24 cellular contexts compared by ENCODE assay signal in the genomic region with DNA sequence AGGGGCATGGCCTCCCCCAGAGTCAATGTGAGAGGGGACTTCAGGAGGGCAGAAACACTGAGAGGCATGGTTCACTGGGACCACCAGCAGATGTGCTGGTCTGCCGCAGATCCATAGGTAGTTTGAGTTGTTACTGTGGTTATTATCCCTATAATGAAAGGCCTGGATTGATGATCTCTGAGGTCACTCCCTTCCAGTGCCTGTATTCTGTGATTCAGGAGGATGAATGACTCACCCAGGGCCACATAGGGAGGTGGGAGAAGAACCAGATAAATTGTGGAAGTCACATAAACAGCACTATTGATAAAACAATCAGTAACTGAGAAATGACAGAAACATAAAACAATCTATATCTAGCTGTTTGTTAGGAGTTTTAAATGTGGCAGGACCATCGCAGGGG. TPM values are rescaled to one million over a fixed set of nuclear protein-coding genes. Genes with fewer than 3 reads are reported as not detected.
A peak's percentile ranks its signal among the peaks of the same experiment; 100 is the strongest.
DNase-seq lines count a peak whose midpoint lies in the region; ATAC-seq, FAIRE-seq and TF ChIP-seq lines count a peak whose summit lies in the region.
"Had no signal": no experiment of that assay in that cellular context is flagged by ENCODE, and none has a peak within 500 bp of the region (broad histone marks: within the 10 kb centered on the region; RNA-seq: fewer than 3 reads in every experiment).

No MANE protein-coding gene starts in this region.

- no peak overlapping the region for H2BK12ac ChIP-seq in mesenchymal stem cell (ENCODE audit: low read length in 2 of 2)

- DNase-seq in Daoy (ENCODE audit: low read depth) (peak; percentile 68), LHCN-M2 (ENCODE audit: low read depth) (peak; percentile 12), bronchial epithelial cell (ENCODE audit: low read depth) (peak; percentile 32), mesenchymal stem cell (peak; percentile 16), psoas muscle (no peak), NK-92 (lab: John Stamatoyannopoulos, UW; ENCODE audit: unreplicated experiment) (no peak), sigmoid colon (no peak)
- DNase-seq: activated CD4-positive, CD25-positive, alpha-beta regulatory T cell; AML-193; amniotic stem cell; cerebellar nuclear complex; GDM1; H7; Kasumi-1; lower lobe of right lung; NCI-H146; NCI-H446; ovary; SHP77; stimulated activated CD4-positive, alpha-beta T cell treated with anti-CD3 and anti-CD28 coated beads, Interleukin-4, amount 100 ng/mL, for 1 hour; T-helper 17 cell had no signal

- peaks cover 2% of the 10 kb centered on the region for H3K4me1 ChIP-seq in mesenchymal stem cell (ENCODE audit: control insufficient read depth, insufficient read depth, low read depth, low read length)
- H3K4me1 ChIP-seq in psoas muscle: no peaks in the 10 kb centered on the region
- no peaks in the 10 kb centered on the region for H3K4me1 ChIP-seq in sigmoid colon
- H3K4me1 ChIP-seq: lower lobe of right lung, suprapubic skin had no signal

- H3K4me3 ChIP-seq in bronchial epithelial cell (ENCODE audit: low read depth, low read length) (no peak overlapping the region), mesenchymal stem cell (ENCODE audit: insufficient read depth in 1 of 2, low read depth in 1 of 2, low read length in 2 of 2) (no peak overlapping the region), psoas muscle (no peak overlapping the region), sigmoid colon (no peak overlapping the region)
- H3K4me3 ChIP-seq: lower lobe of right lung, ovary, suprapubic skin had no signal

- no peak overlapping the region for H3K14ac ChIP-seq in mesenchymal stem cell (ENCODE audit: low read length in 2 of 2)

- intact Hi-C loops in psoas muscle (cut with DNase I): no loop called here
- intact Hi-C loops in sigmoid colon (cut with DNase I): no loop called here

- no peak for ATAC-seq in psoas muscle
- ATAC-seq in GM18873 (IDR thresholded peaks at IDR 0.05; ENCODE audit: low FRiP score, unreplicated experiment): no peak
- ATAC-seq: lower lobe of right lung, T-helper 17 cell had no signal

- H3K36me3 ChIP-seq in bronchial epithelial cell (ENCODE audit: control insufficient read depth, insufficient read depth, low read length) (no peaks in the 10 kb centered on the region), mesenchymal stem cell (ENCODE audit: control insufficient read depth in 1 of 2, insufficient read depth in 2 of 2, low read depth in 1 of 2, low read length in 2 of 2) (no peaks in the 10 kb centered on the region), psoas muscle (ENCODE audit: insufficient read depth in 1 of 2, low read depth in 1 of 2) (no peaks in the 10 kb centered on the region), sigmoid colon (no peaks in the 10 kb centered on the region)
- H3K36me3 ChIP-seq: lower lobe of right lung, ovary, suprapubic skin had no signal

- H3K27me3 ChIP-seq in bronchial epithelial cell (ENCODE audit: control insufficient read depth, insufficient read depth, low read length) (no peaks in the 10 kb centered on the region), mesenchymal stem cell (ENCODE audit: control insufficient read depth in 1 of 2, insufficient read depth in 1 of 2, low read length in 2 of 2) (peaks cover 3 to 5% of the 10 kb centered on the region in 2 experiments), psoas muscle (ENCODE audit: insufficient read depth in 3 of 3, low read length in 2 of 3) (peaks cover 0 to 9% (median 0%) of the 10 kb centered on the region in 3 donors), sigmoid colon (peaks cover 0 to 5% (median 5%) of the 10 kb centered on the region in 3 donors)
- H3K27me3 ChIP-seq: ovary had no signal

- H3K27ac ChIP-seq in mesenchymal stem cell (ENCODE audit: low read length, poor library complexity, severe bottlenecking) (no peak overlapping the region), psoas muscle (no peak overlapping the region), sigmoid colon (no peak overlapping the region)
- H3K27ac ChIP-seq: lower lobe of right lung, ovary, suprapubic skin had no signal

- WGBS in mesenchymal stem cell: 65% methylated on average over 2 of the region's 2 CpGs
- WGBS in psoas muscle, 3 donors: 92 to 98% (median 94%) methylated on average over 2 of the region's 2 CpGs
- WGBS in sigmoid colon, 2 donors: 80 to 81% methylated on average over 2 of the region's 2 CpGs

- H3K9ac ChIP-seq in mesenchymal stem cell (ENCODE audit: low read length): no peak overlapping the region

- H3K9me3 ChIP-seq in mesenchymal stem cell (ENCODE audit: control insufficient read depth, low read length): no peaks in the 10 kb centered on the region
- no peaks in the 10 kb centered on the region for H3K9me3 ChIP-seq in psoas muscle
- no peaks in the 10 kb centered on the region for H3K9me3 ChIP-seq in sigmoid colon
- H3K9me3 ChIP-seq: lower lobe of right lung, ovary, suprapubic skin had no signal

- H2BK5ac ChIP-seq in mesenchymal stem cell (ENCODE audit: low read depth, low read length, poor library complexity, severe bottlenecking): no peak overlapping the region

- H3K18ac ChIP-seq in mesenchymal stem cell (ENCODE audit: low read depth in 1 of 2, low read length in 2 of 2): no peak overlapping the region

- TF ChIP-seq CTCF in bronchial epithelial cell (IDR thresholded peaks at IDR 0.05; ENCODE audit: insufficient read depth, low read length, severe bottlenecking) (no peak), psoas muscle (IDR thresholded peaks at IDR 0.05) (no peak), sigmoid colon (IDR thresholded peaks at IDR 0.05) (no peak)

- H2AFZ ChIP-seq in mesenchymal stem cell (ENCODE audit: low read depth, low read length): no peak overlapping the region

- H3K4me2 ChIP-seq in mesenchymal stem cell (ENCODE audit: low read length, poor library complexity, severe bottlenecking): no peak overlapping the region

- H3K23ac ChIP-seq in mesenchymal stem cell (ENCODE audit: low read length in 2 of 2): no peak overlapping the region

- no peak overlapping the region for H4K8ac ChIP-seq in mesenchymal stem cell (ENCODE audit: low read length)

- H2BK15ac ChIP-seq in mesenchymal stem cell (ENCODE audit: low read depth, poor library complexity, severe bottlenecking): no peak overlapping the region

- no peak for TF ChIP-seq POLR2A in sigmoid colon (IDR thresholded peaks at IDR 0.05)

- H2AK5ac ChIP-seq in mesenchymal stem cell (ENCODE audit: low read length, severe bottlenecking): no peak overlapping the region

- TF ChIP-seq EP300 in sigmoid colon (IDR thresholded peaks at IDR 0.05): no peak

- FAIRE-seq in bronchial epithelial cell (lab: Jason Lieb, UNC): peak; percentile 7

- H2BK120ac ChIP-seq in mesenchymal stem cell (ENCODE audit: low read depth, low read length): no peak overlapping the region

- no peaks in the 10 kb centered on the region for H3K79me1 ChIP-seq in mesenchymal stem cell (replicated peaks; ENCODE audit: low read length, poor library complexity, severe bottlenecking)

- no peak overlapping the region for H3K4ac ChIP-seq in mesenchymal stem cell (ENCODE audit: low read depth in 1 of 2, low read length in 2 of 2)

- no peak overlapping the region for H4K91ac ChIP-seq in mesenchymal stem cell (ENCODE audit: low read length)

RNA-seq across cellular contexts. Expression of gene ACTL8, which starts 22.7 kb away (rescaled TPM):
- total RNA-seq in Daoy (2014; rRNA removed; shearing (Covaris generic)): 0.12 and 0.46 TPM in 2 replicates
- not detected in 2 replicates for total RNA-seq in LHCN-M2 (2014; rRNA removed)
- polyA plus RNA-seq in LHCN-M2 (2012): not detected
- total RNA-seq in bronchial epithelial cell: not detected in 2 replicates
- polyA plus RNA-seq in mesenchymal stem cell (2013, experiment 1 of 2): not detected
- polyA plus RNA-seq in mesenchymal stem cell (2013, experiment 2 of 2): not detected
- total RNA-seq in psoas muscle: not detected
- polyA plus RNA-seq in psoas muscle: not detected
- total RNA-seq in sigmoid colon: not detected
- polyA plus RNA-seq in sigmoid colon: under 1 TPM in 1 of 3 donors, not detected in 2; 0.63 TPM
- total RNA-seq: lower lobe of right lung, myocyte, ovary, suprapubic skin, T-helper 17 cell had no signal

Comparison
In these comparisons a context has a peak if more than half of its experiments do, and no peak if none do; other contexts are left out.
1. DNase-seq: peak in Daoy (single experiment), LHCN-M2 (single experiment), bronchial epithelial cell (single experiment) and mesenchymal stem cell (single experiment); none in psoas muscle (0 of 2), NK-92 (single experiment) and sigmoid colon (single experiment).